ENCODE assay signal across 24 cellular contexts in the genomic region with DNA sequence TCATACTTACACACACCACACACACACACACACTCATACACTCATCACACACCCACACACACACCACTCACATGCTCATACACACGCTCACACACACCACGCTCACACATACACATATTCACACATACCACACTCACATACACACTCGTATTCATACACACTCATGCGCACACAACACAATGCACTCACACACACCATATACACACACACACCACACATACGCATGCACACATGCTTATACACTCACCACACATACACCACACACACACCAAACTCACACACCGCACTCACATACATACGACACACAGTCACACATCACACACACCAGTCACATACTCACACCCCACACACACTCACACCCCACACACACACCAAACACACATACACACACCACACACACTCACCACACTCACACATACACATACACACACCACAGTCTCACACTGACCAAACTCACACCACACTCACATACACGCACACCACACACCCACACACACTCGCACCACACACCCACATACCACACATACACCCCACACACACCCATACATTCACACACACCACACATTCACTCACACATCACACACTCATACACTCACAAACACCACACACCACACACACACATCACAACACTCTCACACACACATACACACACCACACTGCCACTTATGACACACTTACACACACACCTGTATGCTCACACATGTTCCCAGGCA.
"Had no signal": no experiment of that assay in that cellular context is flagged by ENCODE, and none has a peak within 500 bp of the region (broad histone marks: within the 10 kb centered on the region; RNA-seq: fewer than 3 reads in every experiment).

No MANE protein-coding gene starts in this region.

- H3K4me1 Mint-ChIP-seq: memory B cell, T-helper 17 cell had no signal

- H3K4me3 Mint-ChIP-seq: activated CD4-positive, alpha-beta memory T cell treated with anti-CD3 and anti-CD28 coated beads for 36 hours; dendritic cell treated with granulocyte-macrophage colony-stimulating factor and Interleukin-4, amounts not matched to agents 40 ng/mL and 50 ng/mL, for 4 days; memory B cell; T-helper 17 cell had no signal

- DNase-seq: activated CD4-positive, alpha-beta memory T cell treated with anti-CD3 and anti-CD28 coated beads for 36 hours; activated CD4-positive, alpha-beta T cell treated with anti-CD3 and anti-CD28 coated beads for 4 hours; activated CD4-positive, CD25-positive, alpha-beta regulatory T cell; activated gamma-delta T cell; activated naive CD4-positive, alpha-beta T cell treated with anti-CD3 and anti-CD28 coated beads, Interleukin-2, amount 50 U/mL, for 16 hours; aorta; caudate nucleus; effector CD4-positive, alpha-beta T cell; erythroblast; foreskin fibroblast; heart right ventricle; left colon; mucosa of descending colon; spleen; stimulated activated CD4-positive, alpha-beta T cell treated with anti-CD3 and anti-CD28 coated beads, Interleukin-4, amount 100 ng/mL, for 24 hours; stimulated activated naive CD4-positive, alpha-beta T cell treated with Interleukin-2 at 50 U/mL for 16 hours; T-helper 17 cell had no signal

- H3K4me3 ChIP-seq: heart right ventricle, mucosa of descending colon, prostate gland, spleen, thoracic aorta, upper lobe of left lung had no signal

- FAIRE-seq: endometrium, keratinocyte had no signal

- H3K27ac ChIP-seq: heart right ventricle, prostate gland, spleen, thoracic aorta, upper lobe of left lung had no signal

- H3K4me1 ChIP-seq: heart right ventricle, prostate gland, spleen, upper lobe of left lung had no signal

- H3K27me3 ChIP-seq: upper lobe of left lung had no signal

- H3K27ac Mint-ChIP-seq: activated CD4-positive, alpha-beta memory T cell treated with anti-CD3 and anti-CD28 coated beads for 36 hours; dendritic cell treated with granulocyte-macrophage colony-stimulating factor and Interleukin-4, amounts not matched to agents 40 ng/mL and 50 ng/mL, for 4 days; memory B cell; T-helper 17 cell had no signal

- H3K9me3 Mint-ChIP-seq: activated CD4-positive, alpha-beta memory T cell treated with anti-CD3 and anti-CD28 coated beads for 36 hours had no signal

- ATAC-seq: left colon, mucosa of descending colon, T-helper 17 cell had no signal

- H3K9me3 ChIP-seq: mucosa of descending colon, prostate gland, thoracic aorta had no signal

- H3K36me3 Mint-ChIP-seq: activated CD4-positive, alpha-beta memory T cell treated with anti-CD3 and anti-CD28 coated beads for 36 hours had no signal

- H3K36me3 ChIP-seq: heart right ventricle, prostate gland, spleen, thoracic aorta, upper lobe of left lung had no signal
